29 cellular contexts compared by ENCODE assay signal in genomic region chr9:106156462-106156861, GRCh38.
"Had no signal": no experiment of that assay in that cellular context is flagged by ENCODE, and none has a peak within 500 bp of the region (broad histone marks: within the 10 kb centered on the region; RNA-seq: fewer than 3 reads in every experiment).

No MANE protein-coding gene starts in this region.

- ATAC-seq: activated CD4-positive, CD25-positive, alpha-beta regulatory T cell treated with anti-CD3 and anti-CD28 coated beads, Interleukin-2, amount 50 U/mL, for 24 hours; upper lobe of right lung had no signal

- H3K9me3 ChIP-seq: ascending aorta, colonic mucosa, left ventricle myocardium inferior, right atrium auricular region, suprapubic skin, tibial artery, upper lobe of right lung had no signal

- H3K9me3 Mint-ChIP-seq: activated CD4-positive, alpha-beta T cell treated with anti-CD3 and anti-CD28 coated beads, Interleukin-2, amount 10 ng/mL, durations not matched to agents 24 days and 14 days; brain had no signal

- H3K27me3 Mint-ChIP-seq: activated CD4-positive, alpha-beta memory T cell treated with anti-CD3 and anti-CD28 coated beads for 36 hours; activated CD4-positive, alpha-beta T cell treated with anti-CD3 and anti-CD28 coated beads, Interleukin-2, amount 10 ng/mL, durations not matched to agents 24 days and 14 days; activated naive CD4-positive, alpha-beta T cell treated with anti-CD3 and anti-CD28 coated beads, Interleukin-2, amount 10 ng/mL, durations not matched to agents 7 days and 5 days; activated naive CD8-positive, alpha-beta T cell treated with anti-CD3 and anti-CD28 coated beads, Interleukin-2, amount 10 ng/mL, durations not matched to agents 7 days and 5 days; brain; naive B cell had no signal

- H3K36me3 Mint-ChIP-seq: activated CD4-positive, alpha-beta memory T cell treated with anti-CD3 and anti-CD28 coated beads for 36 hours; activated naive CD4-positive, alpha-beta T cell treated with anti-CD3 and anti-CD28 coated beads, Interleukin-2, amount 10 ng/mL, durations not matched to agents 7 days and 5 days; activated naive CD8-positive, alpha-beta T cell treated with anti-CD3 and anti-CD28 coated beads, Interleukin-2, amount 10 ng/mL, durations not matched to agents 7 days and 5 days; brain; naive B cell had no signal

- H3K4me1 Mint-ChIP-seq: activated CD4-positive, alpha-beta T cell treated with anti-CD3 and anti-CD28 coated beads, Interleukin-2, amount 10 ng/mL, durations not matched to agents 24 days and 14 days; activated naive CD4-positive, alpha-beta T cell treated with anti-CD3 and anti-CD28 coated beads, Interleukin-2, amount 10 ng/mL, durations not matched to agents 7 days and 5 days; activated naive CD8-positive, alpha-beta T cell treated with anti-CD3 and anti-CD28 coated beads, Interleukin-2, amount 10 ng/mL, durations not matched to agents 7 days and 5 days; brain; neural crest cell had no signal

- H3K4me3 Mint-ChIP-seq: activated CD4-positive, alpha-beta memory T cell treated with anti-CD3 and anti-CD28 coated beads for 36 hours; activated CD4-positive, alpha-beta T cell treated with anti-CD3 and anti-CD28 coated beads, Interleukin-2, amount 10 ng/mL, durations not matched to agents 24 days and 14 days; activated naive CD4-positive, alpha-beta T cell treated with anti-CD3 and anti-CD28 coated beads, Interleukin-2, amount 10 ng/mL, durations not matched to agents 7 days and 5 days; activated naive CD8-positive, alpha-beta T cell treated with anti-CD3 and anti-CD28 coated beads, Interleukin-2, amount 10 ng/mL, durations not matched to agents 7 days and 5 days; brain; naive B cell; neural crest cell had no signal

- H3K9ac ChIP-seq: parathyroid adenoma had no signal

- H3K27ac ChIP-seq: ascending aorta, cardiac muscle cell, colonic mucosa, epithelial cell of prostate, left ventricle myocardium inferior, parathyroid adenoma, right atrium auricular region, suprapubic skin, tibial artery, upper lobe of right lung, WERI-Rb-1 had no signal

- H3K4me2 ChIP-seq: smooth muscle cell had no signal

- H3K4me1 ChIP-seq: ascending aorta, colonic mucosa, left ventricle myocardium inferior, parathyroid adenoma, right atrium auricular region, suprapubic skin, tibial artery, upper lobe of right lung had no signal

- H3K27me3 ChIP-seq: ascending aorta, cardiac muscle cell, colonic mucosa, right atrium auricular region, suprapubic skin, tibial artery, upper lobe of right lung had no signal

- DNase-seq: activated CD4-positive, alpha-beta memory T cell treated with anti-CD3 and anti-CD28 coated beads for 36 hours; activated CD4-positive, alpha-beta T cell treated with anti-CD3 and anti-CD28 coated beads, Interleukin-2, amount 10 ng/mL, durations not matched to agents 24 days and 14 days; activated CD8-positive, alpha-beta memory T cell treated with anti-CD3 and anti-CD28 coated beads, Interleukin-2, amount 50 U/mL, for 4 hours; activated gamma-delta T cell; activated naive CD4-positive, alpha-beta T cell treated with anti-CD3 and anti-CD28 coated beads, Interleukin-2, amount 10 ng/mL, durations not matched to agents 7 days and 5 days; activated naive CD8-positive, alpha-beta T cell treated with anti-CD3 and anti-CD28 coated beads, Interleukin-2, amount 10 ng/mL, durations not matched to agents 7 days and 5 days; activated T-cell treated with anti-CD3 and anti-CD28 coated beads, Interleukin-2, amount 50 U/mL, for 1 hour; cerebellar nuclear complex; colonic mucosa; effector CD8-positive, alpha-beta T cell; islet precursor cell; left ventricle myocardium inferior; naive B cell; nucleus accumbens; stimulated activated CD4-positive, alpha-beta T cell treated with anti-CD3 and anti-CD28 coated beads, Interleukin-2, amount 100 ng/mL, for 24 hours; stimulated activated naive CD4-positive, alpha-beta T cell; tibial artery; upper lobe of right lung; WERI-Rb-1 had no signal

- H3K4me3 ChIP-seq: ascending aorta, cardiac muscle cell, colonic mucosa, left ventricle myocardium inferior, right atrium auricular region, smooth muscle cell, suprapubic skin, tibial artery, upper lobe of right lung had no signal

- H3K36me3 ChIP-seq: ascending aorta, cardiac muscle cell, colonic mucosa, left ventricle myocardium inferior, right atrium auricular region, suprapubic skin, tibial artery, upper lobe of right lung, WERI-Rb-1 had no signal

- H3K27ac Mint-ChIP-seq: activated CD4-positive, alpha-beta memory T cell treated with anti-CD3 and anti-CD28 coated beads for 36 hours; activated CD4-positive, alpha-beta T cell treated with anti-CD3 and anti-CD28 coated beads, Interleukin-2, amount 10 ng/mL, durations not matched to agents 24 days and 14 days; activated naive CD4-positive, alpha-beta T cell treated with anti-CD3 and anti-CD28 coated beads, Interleukin-2, amount 10 ng/mL, durations not matched to agents 7 days and 5 days; activated naive CD8-positive, alpha-beta T cell treated with anti-CD3 and anti-CD28 coated beads, Interleukin-2, amount 10 ng/mL, durations not matched to agents 7 days and 5 days; brain; naive B cell had no signal
